In genomic region chr17:27991594-27991993, GRCh38 we compare ENCODE assay signal across 38 cellular contexts.
"Had no signal": no experiment of that assay in that cellular context is flagged by ENCODE, and none has a peak within 500 bp of the region (broad histone marks: within the 10 kb centered on the region; RNA-seq: fewer than 3 reads in every experiment).

No MANE protein-coding gene starts in this region.

- H3K36me3 Mint-ChIP-seq: activated CD8-positive, alpha-beta memory T cell treated with anti-CD3 and anti-CD28 coated beads, Interleukin-2, amount 10 ng/mL, durations not matched to agents 7 days and 5 days; activated naive CD8-positive, alpha-beta T cell treated with anti-CD3 and anti-CD28 coated beads for 36 hours; T-cell had no signal

- H3K36me3 ChIP-seq: ascending aorta, cardiac muscle cell, MG63, Peyer's patch, SJSA1 had no signal

- H3K27ac ChIP-seq: ascending aorta, cardiac muscle cell, Peyer's patch, SJSA1, VCaP had no signal

- H3K4me3 Mint-ChIP-seq: activated B cell treated with CpG ODN at 0.5 μM for 24 hours; activated CD4-positive, alpha-beta memory T cell treated with anti-CD3 and anti-CD28 coated beads, Interleukin-2, amount 10 ng/mL, durations not matched to agents 7 days and 5 days; activated CD8-positive, alpha-beta memory T cell treated with anti-CD3 and anti-CD28 coated beads, Interleukin-2, amount 10 ng/mL, durations not matched to agents 7 days and 5 days; activated naive CD8-positive, alpha-beta T cell treated with anti-CD3 and anti-CD28 coated beads for 36 hours; activated T-helper 17 cell treated with anti-CD3 and anti-CD28 coated beads, Interleukin-2, amount 50 U/mL, for 72 hours; central memory CD8-positive, alpha-beta T cell; T-cell; T-helper 17 cell had no signal

- H3K4me1 Mint-ChIP-seq: activated B cell treated with CpG ODN at 0.5 μM for 24 hours; activated CD4-positive, alpha-beta memory T cell treated with anti-CD3 and anti-CD28 coated beads, Interleukin-2, amount 10 ng/mL, durations not matched to agents 7 days and 5 days; activated CD8-positive, alpha-beta memory T cell treated with anti-CD3 and anti-CD28 coated beads, Interleukin-2, amount 10 ng/mL, durations not matched to agents 7 days and 5 days; activated naive CD8-positive, alpha-beta T cell treated with anti-CD3 and anti-CD28 coated beads for 36 hours; activated T-helper 17 cell treated with anti-CD3 and anti-CD28 coated beads, Interleukin-2, amount 50 U/mL, for 72 hours; central memory CD8-positive, alpha-beta T cell; T-cell; T-helper 17 cell had no signal

- H3K9me3 Mint-ChIP-seq: activated B cell treated with CpG ODN at 0.5 μM for 24 hours; activated CD4-positive, alpha-beta memory T cell treated with anti-CD3 and anti-CD28 coated beads, Interleukin-2, amount 10 ng/mL, durations not matched to agents 7 days and 5 days; activated naive CD8-positive, alpha-beta T cell treated with anti-CD3 and anti-CD28 coated beads for 36 hours; activated T-helper 17 cell treated with anti-CD3 and anti-CD28 coated beads, Interleukin-2, amount 50 U/mL, for 72 hours; central memory CD8-positive, alpha-beta T cell; T-cell had no signal

- H3K4me1 ChIP-seq: ascending aorta, Peyer's patch, SJSA1 had no signal

- H3K27ac Mint-ChIP-seq: activated B cell treated with CpG ODN at 0.5 μM for 24 hours; activated CD4-positive, alpha-beta memory T cell treated with anti-CD3 and anti-CD28 coated beads, Interleukin-2, amount 10 ng/mL, durations not matched to agents 7 days and 5 days; activated CD8-positive, alpha-beta memory T cell treated with anti-CD3 and anti-CD28 coated beads, Interleukin-2, amount 10 ng/mL, durations not matched to agents 7 days and 5 days; activated naive CD8-positive, alpha-beta T cell treated with anti-CD3 and anti-CD28 coated beads for 36 hours; activated T-helper 17 cell treated with anti-CD3 and anti-CD28 coated beads, Interleukin-2, amount 50 U/mL, for 72 hours; T-cell; T-helper 17 cell had no signal

- H3K27me3 ChIP-seq: ascending aorta, cardiac muscle cell, MG63, Peyer's patch had no signal

- H3K9me3 ChIP-seq: ascending aorta, Peyer's patch, SJSA1 had no signal

- ATAC-seq: activated CD8-positive, alpha-beta memory T cell treated with anti-CD3 and anti-CD28 coated beads, Interleukin-2, amount 10 ng/mL, durations not matched to agents 7 days and 5 days; activated T-helper 17 cell treated with anti-CD3 and anti-CD28 coated beads, Interleukin-2, amount 50 U/mL, for 72 hours; PC-3; SK-N-SH treated with all-trans-retinoic acid at 6 μM for 48 hours; T-cell; T-helper 17 cell had no signal

- DNase-seq: activated B cell treated with CpG ODN at 0.5 μM for 24 hours; activated CD4-positive, alpha-beta memory T cell treated with anti-CD3 and anti-CD28 coated beads, Interleukin-2, amount 10 ng/mL, durations not matched to agents 7 days and 5 days; activated CD4-positive, alpha-beta T cell treated with anti-CD3 and anti-CD28 coated beads for 4 hours; activated CD4-positive, CD25-positive, alpha-beta regulatory T cell treated with anti-CD3 and anti-CD28 coated beads, Interleukin-2, amount 50 U/mL, for 72 hours; activated CD8-positive, alpha-beta memory T cell treated with anti-CD3 and anti-CD28 coated beads for 24 hours; activated CD8-positive, alpha-beta memory T cell treated with anti-CD3 and anti-CD28 coated beads, Interleukin-2, amount 10 ng/mL, durations not matched to agents 7 days and 5 days; activated CD8-positive, alpha-beta memory T cell treated with anti-CD3 and anti-CD28 coated beads, Interleukin-2, amount 50 U/mL, for 48 hours; activated effector memory CD4-positive, alpha-beta T cell treated with anti-CD3 and anti-CD28 coated beads, Interleukin-2, amount 50 U/mL, for 16 hours; activated naive CD4-positive, alpha-beta T cell; activated naive CD4-positive, alpha-beta T cell treated with anti-CD3 and anti-CD28 coated beads, Interleukin-2, amount 50 U/mL, for 16 hours; activated naive CD8-positive, alpha-beta T cell treated with anti-CD3 and anti-CD28 coated beads for 36 hours; activated T-cell treated with anti-CD3 and anti-CD28 coated beads, Interleukin-2, amount 50 U/mL, for 48 hours; amniotic stem cell; Kasumi-1; KG1; MG63; NCI-H1048; NCI-H1105 treated with DMSO at 0.1 percent for 48 hours; NCI-H1436 treated with DMSO at 0.1 percent for 48 hours; NCI-H1694 treated with DMSO at 0.1 percent for 48 hours; NCI-H2029; NCI-H446 treated with DMSO at 0.1 percent for 48 hours; NCI-H524 treated with DMSO at 0.1 percent for 48 hours; NCI-H748 treated with DMSO at 0.1 percent for 48 hours; NK-92 treated with Interleukin-12 subunit alpha and Interleukin-12 subunit beta, amount 100 ng/mL, for 24 hours; PC-3; Peyer's patch; RPMI8226; SHP77 treated with DMSO at 0.1 percent for 48 hours; T-cell; T-helper 17 cell had no signal

- H3K27me3 Mint-ChIP-seq: central memory CD8-positive, alpha-beta T cell had no signal

- H3K4me3 ChIP-seq: ascending aorta, cardiac muscle cell, MG63, Peyer's patch, SJSA1 had no signal
